8 cellular contexts compared by ENCODE assay signal in genomic region chr1:113140588-113141446, GRCh38.
DNase-seq lines count a peak whose midpoint lies in the region; ATAC-seq, FAIRE-seq and TF ChIP-seq lines count a peak whose summit lies in the region.

No MANE protein-coding gene starts in this region.

- H3K9me3 ChIP-seq in osteoblast (ENCODE audit: low read depth, low read length) (no peaks in the 10 kb centered on the region), aorta (ENCODE audit: control insufficient read depth, low read length) (no peaks in the 10 kb centered on the region)

- no peak overlapping the region for H3K4me2 ChIP-seq in osteoblast (ENCODE audit: insufficient read depth, low read length)

- DNase-seq in DMS79 (lab: John Stamatoyannopoulos, UW) (peak; percentile 43), LHCN-M2 (ENCODE audit: low read depth) (peak; percentile 60), SHP77 (lab: John Stamatoyannopoulos, UW) (peak; percentile 47 to 67), frontal cortex (ENCODE audit: low spot score in 2 of 2) (peak; percentile 28 to 62), osteoblast (ENCODE audit: insufficient read length, low spot score, missing footprints) (peak; percentile 76), aorta (peak in 1 of 2 donors; percentile 62)
- DNase-seq in activated gamma-delta T cell treated with anti-CD3 and anti-CD28 coated beads, Interleukin-2, amount 50 U/mL, for 16 hours (ENCODE audit: low read depth) = peak; percentile 10

- H4K20me1 ChIP-seq in osteoblast (ENCODE audit: insufficient read depth, low read length) = no peaks in the 10 kb centered on the region

- TF ChIP-seq CTCF in osteoblast (IDR thresholded peaks at IDR 0.05; ENCODE audit: extremely low read depth, low read depth, low read length) = peak; percentile 91

- peak; percentile 85 for ATAC-seq in GM21619 (IDR thresholded peaks at IDR 0.05; ENCODE audit: unreplicated experiment)
- ATAC-seq in aorta (ENCODE audit: low FRiP score) = peak; percentile 89

- H3K27me3 ChIP-seq in osteoblast (ENCODE audit: insufficient read depth, low read length) (no peaks in the 10 kb centered on the region), aorta (ENCODE audit: control insufficient read depth in 1 of 2, insufficient read depth in 2 of 2, low read length in 1 of 2) (no peaks in the 10 kb centered on the region)

- H3K27ac ChIP-seq in osteoblast (ENCODE audit: low read depth, low read length) (peak overlapping the region; percentile 13), aorta (ENCODE audit: low read depth in 1 of 2, low read length in 2 of 2) (no peak overlapping the region)

- H2AFZ ChIP-seq in osteoblast (ENCODE audit: low read length) = peak overlapping the region; percentile 80

- FAIRE-seq in frontal cortex (lab: Jason Lieb, UNC) = no peak

- H3K4me3 ChIP-seq in osteoblast (ENCODE audit: insufficient read depth, low read length) = no peak overlapping the region
- H3K4me3 ChIP-seq in aorta (ENCODE audit: low read length in 2 of 2) = no peak overlapping the region

- H3K4me1 ChIP-seq in osteoblast (ENCODE audit: insufficient read depth, low read length) = peaks cover 24% of the 10 kb centered on the region
- peaks cover 0 to 3% of the 10 kb centered on the region in 2 donors for H3K4me1 ChIP-seq in aorta (ENCODE audit: control insufficient read depth in 1 of 2, insufficient read depth in 2 of 2, low read length in 2 of 2)

- intact Hi-C loops in aorta (cut with DNase I) = loop anchor here (2.0 to 5.0 kb wide), 2 partner anchors 536 to 538 kb away; no protein-coding TSS in a partner anchor

- H3K36me3 ChIP-seq in osteoblast (ENCODE audit: insufficient read depth, low read length) (no peaks in the 10 kb centered on the region), aorta (ENCODE audit: control insufficient read depth in 1 of 2, insufficient read depth in 2 of 2, low read length in 1 of 2) (no peaks in the 10 kb centered on the region)

- WGBS in aorta, 2 donors = 24 to 25% methylated on average over 13 of the region's 13 CpGs

- H3K79me2 ChIP-seq in osteoblast (ENCODE audit: insufficient read depth, low read length) = no peaks in the 10 kb centered on the region
